ENCODE assay signal across 1 cellular context in genomic region chr11:4094348-4095291, GRCh38.
TF ChIP-seq lines count a peak whose summit lies in the region.

Gene RRM1, plus strand, starts transcription at chr11:4094799. Its CDS starts 214 bp downstream, at chr11:4095013.

TF ChIP-seq in GM23338, 12 proteins besides CTCF, POLR2A, EP300 and RAD21 (continued from another document):
- no peak; the same call in 1 of the 2 replicates for TF ChIP-seq ZNF462 (CRISPR knock-in tag; IDR thresholded peaks at IDR 0.05)
- peak; percentile 60 for TF ChIP-seq POLR2AphosphoS5 (IDR thresholded peaks at IDR 0.05; ENCODE audit: low read depth)
- peak; percentile 83 for TF ChIP-seq ZNF114 (CRISPR knock-in tag; IDR thresholded peaks at IDR 0.05)
- no peak for TF ChIP-seq STAT1 (IDR thresholded peaks at IDR 0.05; ENCODE audit: unreplicated experiment)
- peak; percentile 96 for TF ChIP-seq ETS1 (IDR thresholded peaks at IDR 0.05)
- no peak for TF ChIP-seq NANOG (IDR thresholded peaks at IDR 0.05; ENCODE audit: borderline replicate concordance)
- no peak for TF ChIP-seq JUNB (IDR thresholded peaks at IDR 0.05; ENCODE audit: unreplicated experiment)
- TF ChIP-seq CREB1 (CRISPR knock-in tag; IDR thresholded peaks at IDR 0.05; ENCODE audit: low read depth) = peak; percentile 100
- no peak for TF ChIP-seq EZH2phosphoT487 (IDR thresholded peaks at IDR 0.05; ENCODE audit: unreplicated experiment)
- TF ChIP-seq ZNF331 (CRISPR knock-in tag; IDR thresholded peaks at IDR 0.05; ENCODE audit: low read depth) = peak; percentile 52
